Comparison of ENCODE assay signal across 14 cellular contexts in genomic region chr3:49607796-49608195, GRCh38. TPM values are rescaled to one million over a fixed set of nuclear protein-coding genes. Genes with fewer than 3 reads are reported as not detected.
DNase-seq lines count a peak whose midpoint lies in the region; ATAC-seq, FAIRE-seq and TF ChIP-seq lines count a peak whose summit lies in the region.
"Had no signal": no experiment of that assay in that cellular context is flagged by ENCODE, and none has a peak within 500 bp of the region (broad histone marks: within the 10 kb centered on the region; RNA-seq: fewer than 3 reads in every experiment).

No MANE protein-coding gene starts in this region.

- no peaks in the 10 kb centered on the region for H3K36me3 ChIP-seq in kidney epithelial cell (ENCODE audit: control insufficient read depth, insufficient read depth, low read length)
- H3K36me3 ChIP-seq: BLaER1, Peyer's patch had no signal

- no peak for FAIRE-seq in A549 (lab: Jason Lieb, UNC)
- FAIRE-seq: TTC549 had no signal

- in situ Hi-C loops in astrocyte of the spinal cord (cut with HindIII; ENCODE audit: low sequenced_read_pairs) = no loop called here

- CTCF ChIA-PET in A549 (lab: Yijun Ruan, JAX) = no interaction called here

- DNase-seq in A549 (ENCODE audit: low read depth in 1 of 2, low spot score in 1 of 2) = no peak
- DNase-seq in astrocyte of the spinal cord (ENCODE audit: low read depth, low spot score) = no peak
- DNase-seq in kidney epithelial cell (ENCODE audit: low read depth) = no peak
- no peak for DNase-seq in NCI-H146 (lab: John Stamatoyannopoulos, UW)
- DNase-seq in dedifferentiated amniotic fluid mesenchymal stem cell (ENCODE audit: extremely low spot score) = no peak
- no peak for DNase-seq in HCEC 1CT
- DNase-seq: activated T-cell treated with anti-CD3 and anti-CD28 coated beads, Interleukin-2, amount 50 U/mL, for 72 hours; Karpas-422 had no signal

- no peak for TF ChIP-seq RAD21 in A549 (conservative IDR thresholded peaks at IDR 0.05 in 1 of 2, IDR thresholded peaks at IDR 0.05 in 1 of 2)

- ATAC-seq in A549 (peak; percentile 56 to 68; a peak in 3 of 6 replicates), GM19397 (IDR thresholded peaks at IDR 0.05; ENCODE audit: unreplicated experiment) (no peak)
- ATAC-seq: activated T-cell treated with anti-CD3 and anti-CD28 coated beads, Interleukin-2, amount 50 U/mL, for 72 hours had no signal

- no peaks in the 10 kb centered on the region for H3K4me1 ChIP-seq in A549
- H3K4me1 ChIP-seq: BLaER1, Peyer's patch had no signal

- no peaks in the 10 kb centered on the region; the same call in 2 of the 3 replicates for H3K9me3 ChIP-seq in A549
- H3K9me3 ChIP-seq: Peyer's patch had no signal

- H3K27ac ChIP-seq in A549 = no peak overlapping the region
- H3K27ac ChIP-seq: BLaER1, parathyroid adenoma, Peyer's patch had no signal

- 19% methylated on average over 4 of the region's 5 CpGs for WGBS in A549 (ENCODE audit: missing lambda C conversion rate)

- TF ChIP-seq EP300 in A549 (IDR thresholded peaks at IDR 0.05) = no peak

- TF ChIP-seq POLR2A in A549 (IDR thresholded peaks at IDR 0.05; ENCODE audit: low read length) = no peak

- POLR2A ChIA-PET in A549 (lab: Yijun Ruan, JAX) = no interaction called here

- H3K4me3 ChIP-seq in A549 = no peak overlapping the region
- H3K4me3 ChIP-seq in GM12875 (ENCODE audit: low read depth, low read length) = no peak overlapping the region
- H3K4me3 ChIP-seq in astrocyte of the spinal cord (ENCODE audit: low read depth, low read length) = no peak overlapping the region
- no peak overlapping the region for H3K4me3 ChIP-seq in kidney epithelial cell (ENCODE audit: low read depth, low read length)
- H3K4me3 ChIP-seq: BLaER1, Peyer's patch had no signal

- TF ChIP-seq CTCF in A549 (IDR thresholded peaks at IDR 0.05) (no peak), GM12875 (IDR thresholded peaks at IDR 0.05; ENCODE audit: borderline replicate concordance, insufficient read depth, low read depth, low read length) (peak; percentile 38), astrocyte of the spinal cord (IDR thresholded peaks at IDR 0.05; ENCODE audit: low read depth, low read length) (peak; percentile 44), kidney epithelial cell (IDR thresholded peaks at IDR 0.05; ENCODE audit: insufficient read depth, low read length, poor library complexity, severe bottlenecking) (peak; percentile 33)

- H3K4me2 ChIP-seq in A549 = no peak overlapping the region
- H3K4me2 ChIP-seq: BLaER1 had no signal

- no peaks in the 10 kb centered on the region for H3K27me3 ChIP-seq in kidney epithelial cell (ENCODE audit: control insufficient read depth, insufficient read depth, low read length)
- H3K27me3 ChIP-seq: BLaER1, Peyer's patch had no signal

TF ChIP-seq in A549, 52 proteins besides CTCF, POLR2A, EP300 and RAD21:
- no peak for TF ChIP-seq CBX2 (IDR thresholded peaks at IDR 0.05; ENCODE audit: borderline replicate concordance, low read depth)
- TF ChIP-seq POLR2AphosphoS2 (conservative IDR thresholded peaks at IDR 0.05; ENCODE audit: low read length) = no peak
- no peak for TF ChIP-seq FOSB (CRISPR knock-in tag; IDR thresholded peaks at IDR 0.05)
- no peak for TF ChIP-seq BHLHE40 (IDR thresholded peaks at IDR 0.05; ENCODE audit: low read depth, low read length)
- TF ChIP-seq E2F6 (IDR thresholded peaks at IDR 0.05; ENCODE audit: borderline replicate concordance, low read depth) = no peak
- TF ChIP-seq ESRRA (IDR thresholded peaks at IDR 0.05; ENCODE audit: borderline replicate concordance, low read length) = no peak
- TF ChIP-seq SMC3 (IDR thresholded peaks at IDR 0.05) = no peak
- no peak for TF ChIP-seq MYC (IDR thresholded peaks at IDR 0.05; ENCODE audit: borderline replicate concordance, low read length)
- TF ChIP-seq ZNF302 (CRISPR knock-in tag; IDR thresholded peaks at IDR 0.05) = no peak
- TF ChIP-seq HOXB13 (CRISPR knock-in tag; IDR thresholded peaks at IDR 0.05; ENCODE audit: low read depth) = no peak
- no peak for TF ChIP-seq CBX8 (IDR thresholded peaks at IDR 0.05)
TF ChIP-seq in A549: peak in this region for 0.

RNA-seq across cellular contexts. Expression of gene BSN, which starts 53.5 kb away (rescaled TPM):
- 0.04 and 0.05 TPM in 2 replicates for polyA plus RNA-seq in A549 (2011; rRNA removed)
- polyA plus RNA-seq in A549 (2012; cell fraction: cytosol; rRNA removed) = 0.05 and 0.09 TPM in 2 replicates
- 0.17 and 0.20 TPM in 2 replicates for polyA plus RNA-seq in A549 (2012; cell fraction: nucleus; rRNA removed)
- 0.03 to 0.08 TPM (median 0.08 TPM) in 3 replicates for polyA plus RNA-seq in A549 (2017; fragmentation: RNase III; extraction: RNeasy Plus Mini Kit Qiagen cat#74134 plus additional on column Dnase treatment)
- 0.08 and 0.10 TPM in 2 replicates for polyA minus RNA-seq in A549 (2011; rRNA and poly(A)+ RNA removed)
- total RNA-seq in kidney epithelial cell = 0.92 and 2.7 TPM in 2 replicates
